ENCODE assay signal across 8 cellular contexts in the genomic region with DNA sequence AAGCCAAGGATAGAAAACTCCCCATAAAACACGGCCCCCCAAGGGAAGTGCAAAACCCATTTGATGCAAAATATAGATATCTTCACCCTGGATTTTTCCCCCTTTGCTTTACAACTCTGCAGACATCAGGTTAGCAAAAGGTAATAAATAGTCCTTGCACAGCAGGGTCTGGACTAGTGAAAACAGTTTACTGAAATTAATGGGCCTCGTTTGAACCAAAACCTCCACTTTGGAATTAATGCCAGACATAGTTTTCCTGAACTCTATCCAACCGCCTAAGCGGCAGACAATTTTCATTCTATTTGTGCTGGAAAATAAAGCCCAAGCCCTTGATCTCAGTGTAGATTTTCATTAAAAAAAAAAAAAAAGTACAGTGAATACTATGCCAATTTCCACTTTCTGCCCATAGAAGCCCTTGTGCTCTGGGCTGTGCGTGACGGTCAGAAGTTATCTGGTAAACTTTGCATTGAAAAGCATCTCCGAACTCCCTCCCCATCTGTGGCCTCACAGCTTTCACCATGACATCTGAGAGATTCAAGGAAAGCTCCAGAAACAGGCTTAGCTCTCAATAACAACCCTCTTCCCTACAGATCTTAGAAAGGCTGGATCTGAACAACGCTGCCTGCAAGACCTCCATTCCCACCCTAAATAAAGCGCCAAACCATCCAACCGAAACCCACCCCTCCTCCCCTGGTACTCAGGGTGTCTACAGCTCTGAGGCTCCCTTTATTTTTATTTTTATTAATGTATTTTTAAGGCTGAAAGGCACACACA. TPM values are rescaled to one million over a fixed set of nuclear protein-coding genes. Genes with fewer than 3 reads are reported as not detected.
DNase-seq lines count a peak whose midpoint lies in the region; ATAC-seq and TF ChIP-seq lines count a peak whose summit lies in the region.

No MANE protein-coding gene starts in this region.

- CTCF ChIA-PET in T-cell (lab: Charles Lee): interaction anchor here (0.6 to 2.7 kb wide), 11 partner anchors 11 to 126 kb away, joined by 3 to 31 read pairs (median 6); partner anchors contain the start of gene IRF2BPL (in 1 of the 2)

- no peak for TF ChIP-seq CTCF in GM12865 (IDR thresholded peaks at IDR 0.05; ENCODE audit: insufficient read depth, low read depth, low read length, missing control alignments)
- no peak for TF ChIP-seq CTCF in fibroblast of lung (conservative IDR thresholded peaks at IDR 0.05 in 1 of 2, IDR thresholded peaks at IDR 0.05 in 1 of 2; ENCODE audit: low read depth in 1 of 2, low read length in 2 of 2)

- H2AFZ ChIP-seq in fibroblast of lung (ENCODE audit: low read length): no peak overlapping the region

- POLR2A ChIA-PET in T-cell (lab: Charles Lee): interaction anchor here (0.6 to 3.0 kb wide), 4 partner anchors 10 to 84 kb away, joined by 3 to 41 read pairs (median 6); partner anchors contain the start of gene IRF2BPL (in 1 of the 2)

- H3K9me3 Mint-ChIP-seq in T-cell: no peaks in the 10 kb centered on the region

- ATAC-seq in HG03139 (IDR thresholded peaks at IDR 0.05; ENCODE audit: unreplicated experiment) (peak; percentile 1), T-cell (replicated peaks in 1 of 4) (peak in 2 of 4 experiments; percentile 0 to 3), GM18858 (IDR thresholded peaks at IDR 0.05; ENCODE audit: unreplicated experiment) (no peak), GM21786 (IDR thresholded peaks at IDR 0.05; ENCODE audit: unreplicated experiment) (no peak)

- H3K4me3 ChIP-seq in GM12865 (ENCODE audit: low read depth, low read length): peak overlapping the region; percentile 51
- peak overlapping the region in 3 of 4 experiments; percentile 4 to 49 (median 32) for H3K4me3 ChIP-seq in fibroblast of lung (replicated peaks in 1 of 4; ENCODE audit: control extremely low read depth in 1 of 4, insufficient read depth in 1 of 4, low read depth in 3 of 4, low read length in 4 of 4)
- H3K4me3 ChIP-seq in rectal smooth muscle tissue (ENCODE audit: low read length): peak overlapping the region; percentile 41

- no peaks in the 10 kb centered on the region for H3K36me3 Mint-ChIP-seq in T-cell

- peak overlapping the region; percentile 79 to 83 (median 81) for H3K4me3 Mint-ChIP-seq in T-cell

- H3K4me1 Mint-ChIP-seq in T-cell: peaks cover 84 to 93% (median 88%) of the 10 kb centered on the region in 3 donors

- no peaks in the 10 kb centered on the region for H3K27me3 ChIP-seq in fibroblast of lung (ENCODE audit: control insufficient read depth, insufficient read depth, low read length)
- no peaks in the 10 kb centered on the region for H3K27me3 ChIP-seq in rectal smooth muscle tissue (ENCODE audit: control insufficient read depth, insufficient read depth, low read length)

- H3K4me1 ChIP-seq in fibroblast of lung (ENCODE audit: control insufficient read depth, extremely low read depth, insufficient read depth, low read length): peaks cover 52% of the 10 kb centered on the region
- peaks cover 62% of the 10 kb centered on the region for H3K4me1 ChIP-seq in rectal smooth muscle tissue (ENCODE audit: control insufficient read depth, insufficient read depth, low read length)

- H3K27ac ChIP-seq in fibroblast of lung (ENCODE audit: insufficient read depth, low read length) (peak overlapping the region; percentile 98), rectal smooth muscle tissue (ENCODE audit: low read depth, low read length) (peak overlapping the region; percentile 84)

- H3K9me3 ChIP-seq in fibroblast of lung (ENCODE audit: control insufficient read depth, insufficient read depth, low read depth, low read length): no peaks in the 10 kb centered on the region

- no peaks in the 10 kb centered on the region for H4K20me1 ChIP-seq in fibroblast of lung (ENCODE audit: control insufficient read depth, extremely low read depth, insufficient read depth, low read length)

- peak overlapping the region; percentile 70 for H3K4me2 ChIP-seq in fibroblast of lung (ENCODE audit: extremely low read depth, insufficient read depth, low read length)

- H3K36me3 ChIP-seq in fibroblast of lung (ENCODE audit: control insufficient read depth, insufficient read depth, low read length): no peaks in the 10 kb centered on the region
- H3K36me3 ChIP-seq in rectal smooth muscle tissue (ENCODE audit: control insufficient read depth, insufficient read depth, low read length): no peaks in the 10 kb centered on the region

- peak overlapping the region; percentile 97 to 99 for H3K27ac Mint-ChIP-seq in T-cell

- no peaks in the 10 kb centered on the region for H3K79me2 ChIP-seq in fibroblast of lung (ENCODE audit: control insufficient read depth, insufficient read depth, low read length)

- H3K27me3 Mint-ChIP-seq in T-cell: no peaks in the 10 kb centered on the region

- H3K9ac ChIP-seq in fibroblast of lung (ENCODE audit: insufficient read depth, low read length): peak overlapping the region; percentile 28
- peak overlapping the region; percentile 13 for H3K9ac ChIP-seq in rectal smooth muscle tissue (ENCODE audit: low read length)

- DNase-seq in GM12865 (ENCODE audit: low read depth): peak; percentile 50
- no peak for DNase-seq in T-cell
- DNase-seq in fibroblast of lung (ENCODE audit: low read depth in 2 of 2): peak; percentile 68 to 74
- DNase-seq in SW480 (ENCODE audit: low spot score): no peak

RNA-seq across cellular contexts. Expression of gene IRF2BPL, which starts 11.0 kb away (rescaled TPM):
- total RNA-seq in T-cell (10 to 100 TPM; 32.6 to 50.4 (median 38.8) TPM), fibroblast of lung (36.0 and 45.9 TPM in 2 replicates)
- polyA plus RNA-seq in fibroblast of lung: 9.8 and 13.1 TPM in 2 replicates
- polyA plus RNA-seq in fibroblast of lung (2012): 23.8 and 31.3 TPM in 2 replicates
- 10.8 and 15.9 TPM in 2 replicates for polyA minus RNA-seq in fibroblast of lung (ENCODE audit: low replicate concordance)

RNA-seq across cellular contexts. Expression of gene CIPC, which starts 58.6 kb away (rescaled TPM):
- total RNA-seq in T-cell: 10 to 100 TPM in 3 of 5 donors, 1 to 10 TPM in 2; 8.4 to 14.0 (median 11.8) TPM
- 10.8 and 12.1 TPM in 2 replicates for total RNA-seq in fibroblast of lung
- polyA plus RNA-seq in fibroblast of lung: 8.9 and 12.8 TPM in 2 replicates
- polyA plus RNA-seq in fibroblast of lung (2012): 4.8 and 7.4 TPM in 2 replicates
- 9.5 and 11.5 TPM in 2 replicates for polyA minus RNA-seq in fibroblast of lung (ENCODE audit: low replicate concordance)

Comparison
In these comparisons a context has a peak if more than half of its experiments do, and no peak if none do; other contexts are left out.
1. DNase-seq: peak in GM12865 (single experiment) and fibroblast of lung (2 of 2); none in T-cell (0 of 34) and SW480 (single experiment).
2. Peak in every context shown above with its lines, with median percentiles within 50 percentile points of each other: H3K4me3 ChIP-seq.